Comparison of ENCODE assay signal across 7 cellular contexts in the genomic region with DNA sequence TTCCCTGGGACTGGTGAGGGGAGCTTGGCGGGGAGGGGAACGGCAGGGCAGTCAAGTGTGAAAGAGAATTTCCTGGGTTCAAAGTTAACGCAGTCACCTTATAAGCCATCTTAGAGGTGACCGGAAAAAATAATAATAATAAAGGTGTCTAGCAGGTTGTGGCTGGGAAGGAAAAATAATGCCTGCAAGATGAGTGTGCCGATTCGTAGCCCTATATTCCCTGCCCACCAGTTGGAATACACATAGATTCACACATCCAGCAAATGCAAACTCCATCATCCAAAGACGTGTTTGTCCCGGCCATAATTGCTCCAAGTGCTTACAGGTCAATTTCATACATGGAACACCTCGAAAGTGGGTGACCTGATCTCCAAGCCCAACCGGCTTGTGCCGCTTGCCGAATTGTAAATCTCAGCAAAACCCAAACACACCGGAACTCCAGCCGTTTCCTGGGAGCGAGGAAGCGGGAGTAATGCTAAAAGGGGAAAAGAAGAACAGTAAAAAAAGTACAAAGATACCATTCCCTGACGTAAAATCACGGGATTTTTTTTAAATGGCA. TPM values are rescaled to one million over a fixed set of nuclear protein-coding genes. Genes with fewer than 3 reads are reported as not detected.
DNase-seq lines count a peak whose midpoint lies in the region; ATAC-seq and TF ChIP-seq lines count a peak whose summit lies in the region.

No MANE protein-coding gene starts in this region.

- peak overlapping the region; percentile 98 for H3K27ac ChIP-seq in RWPE2 (ENCODE audit: poor library complexity, severe bottlenecking)

- peaks cover 8% of the 10 kb centered on the region for H3K4me1 Mint-ChIP-seq in glutamatergic neuron (ENCODE audit: low read depth, unreplicated experiment)

- H3K27me3 ChIP-seq in RWPE2 (ENCODE audit: insufficient read depth, poor library complexity, severe bottlenecking), result no peaks in the 10 kb centered on the region
- no peaks in the 10 kb centered on the region for H3K27me3 ChIP-seq in skeletal muscle satellite cell (ENCODE audit: control insufficient read depth, insufficient read depth, low read length)

- DNase-seq in GM20000 (ENCODE audit: low spot score), result peak; percentile 29
- no peak for DNase-seq in RWPE2 (ENCODE audit: low spot score)
- DNase-seq in glutamatergic neuron, result no peak
- no peak for DNase-seq in activated gamma-delta T cell treated with Interleukin-2 at 50 U/mL for 16 hours
- no peak for DNase-seq in HuH-7 (ENCODE audit: low spot score)
- no peak for DNase-seq in HEK293T (ENCODE audit: extremely low spot score)

- POLR2A ChIA-PET in HEK293T (lab: Yijun Ruan, JAX), result interaction anchor here (1.0 kb wide), 1 partner anchor 13 kb away, joined by 3 read pairs; no protein-coding TSS in a partner anchor

- peaks cover 24% of the 10 kb centered on the region for H3K27me3 Mint-ChIP-seq in glutamatergic neuron (ENCODE audit: unreplicated experiment)

- H3K4me1 ChIP-seq in RWPE2 (ENCODE audit: insufficient read depth, poor library complexity, severe bottlenecking), result peaks cover 25% of the 10 kb centered on the region
- H3K4me1 ChIP-seq in skeletal muscle satellite cell (ENCODE audit: control insufficient read depth, insufficient read depth, low read length), result peaks cover 26% of the 10 kb centered on the region

- ATAC-seq in RWPE2 (ENCODE audit: low read depth), result no peak

- H3K36me3 Mint-ChIP-seq in glutamatergic neuron (ENCODE audit: unreplicated experiment), result no peaks in the 10 kb centered on the region

- no peaks in the 10 kb centered on the region for H3K9me3 ChIP-seq in RWPE2 (ENCODE audit: severe bottlenecking)
- peaks cover 4% of the 10 kb centered on the region for H3K9me3 ChIP-seq in skeletal muscle satellite cell (replicated peaks; ENCODE audit: low read length)

- H3K9me3 Mint-ChIP-seq in glutamatergic neuron (ENCODE audit: unreplicated experiment), result peaks cover 14% of the 10 kb centered on the region

- H3K4me3 ChIP-seq in RWPE2 (ENCODE audit: severe bottlenecking) (peak overlapping the region; percentile 97), skeletal muscle satellite cell (ENCODE audit: low read length) (peak overlapping the region; percentile 96)

- no peak overlapping the region for H3K27ac Mint-ChIP-seq in glutamatergic neuron (ENCODE audit: unreplicated experiment)

- CTCF ChIA-PET in HEK293T (lab: Yijun Ruan, JAX), result interaction anchor here (0.8 to 2.1 kb wide), 5 partner anchors 9 to 222 kb away, joined by 3 to 4 read pairs (median 3); no protein-coding TSS in a partner anchor

- peaks cover 8% of the 10 kb centered on the region for H3K36me3 ChIP-seq in RWPE2 (ENCODE audit: low read depth)
- H3K36me3 ChIP-seq in skeletal muscle satellite cell (ENCODE audit: insufficient read depth, low read length), result peaks cover 3% of the 10 kb centered on the region

- peak overlapping the region; percentile 91 for H3K4me3 Mint-ChIP-seq in glutamatergic neuron (ENCODE audit: unreplicated experiment)

- TF ChIP-seq CTCF in GM20000 (IDR thresholded peaks at IDR 0.05; ENCODE audit: extremely low read depth, missing control alignments) (no peak), RWPE2 (IDR thresholded peaks at IDR 0.05; ENCODE audit: poor library complexity, severe bottlenecking) (no peak), glutamatergic neuron (IDR thresholded peaks at IDR 0.05; ENCODE audit: partially characterized antibody, unreplicated experiment) (no peak)

- H3K9ac ChIP-seq in skeletal muscle satellite cell (ENCODE audit: low read depth, low read length), result peak overlapping the region; percentile 99

- H3K4me2 ChIP-seq in skeletal muscle satellite cell (ENCODE audit: low read length), result peak overlapping the region; percentile 90

TF ChIP-seq in HEK293T, 16 proteins besides CTCF, POLR2A, EP300 and RAD21:
- TF ChIP-seq NFRKB (IDR thresholded peaks at IDR 0.05) (no peak), CTBP1 (IDR thresholded peaks at IDR 0.05; ENCODE audit: borderline replicate concordance) (no peak), FOXK2 (IDR thresholded peaks at IDR 0.05) (no peak), BHLHE40 (IDR thresholded peaks at IDR 0.05; ENCODE audit: borderline replicate concordance) (no peak), ZNF384 (IDR thresholded peaks at IDR 0.05) (no peak)
TF ChIP-seq in HEK293T: peak in this region for 0.

RNA-seq across cellular contexts. Expression of gene FAT1, which starts 1.3 kb away (rescaled TPM):
- 34.3 TPM for total RNA-seq in glutamatergic neuron (ENCODE audit: unreplicated experiment)
- 100 and 105 TPM in 2 replicates for total RNA-seq in skeletal muscle satellite cell (2012; rRNA removed)
